In genomic region chr1:200478945-200479558, GRCh38 we compare ENCODE assay signal across 28 cellular contexts.
A peak's percentile ranks its signal among the peaks of the same experiment; 100 is the strongest.
DNase-seq lines count a peak whose midpoint lies in the region; ATAC-seq, FAIRE-seq and TF ChIP-seq lines count a peak whose summit lies in the region.
"Had no signal": no experiment of that assay in that cellular context is flagged by ENCODE, and none has a peak within 500 bp of the region (broad histone marks: within the 10 kb centered on the region; RNA-seq: fewer than 3 reads in every experiment).

No MANE protein-coding gene starts in this region.

- WGBS in IMR-90 (ENCODE audit: extremely low coverage in 2 of 2, insufficient read length in 1 of 2), 2 experiments, result 50% methylated on average over 2 of the region's 6 CpGs; no CpG with 5 or more reads in 1 of the 2 experiments
- 26% methylated on average over 6 of the region's 6 CpGs for WGBS in HepG2 (ENCODE audit: low lambda C conversion rate)
- WGBS in small intestine, 3 donors, result 51 to 79% (median 63%) methylated on average over 6 of the region's 6 CpGs

- no peak overlapping the region for H2AFZ ChIP-seq in IMR-90 (replicated peaks; ENCODE audit: low read length, poor library complexity)
- H2AFZ ChIP-seq in HepG2 (ENCODE audit: low read length), result no peak overlapping the region
- H2AFZ ChIP-seq in MM.1S (ENCODE audit: low read length), result no peak overlapping the region

- H3K4me3 Mint-ChIP-seq in T-helper 17 cell, result peak overlapping the region; percentile 1
- H3K4me3 Mint-ChIP-seq: CD4-positive, alpha-beta memory T cell had no signal

- peaks cover 0 to 6% of the 10 kb centered on the region in 2 experiments; a peak in 3 of 4 replicates for H3K79me1 ChIP-seq in IMR-90 (ENCODE audit: low read depth in 1 of 2, low read length in 2 of 2)

- intact Hi-C loops in IMR-90 (cut with micrococcal nuclease), result no loop called here
- intact Hi-C loops in HepG2 (cut with micrococcal nuclease; ENCODE audit: unreplicated experiment), result no loop called here

- peaks cover 2% of the 10 kb centered on the region for H3K36me3 Mint-ChIP-seq in T-helper 17 cell (ENCODE audit: low read depth)
- H3K36me3 Mint-ChIP-seq: CD4-positive, alpha-beta memory T cell had no signal

- in situ Hi-C loops in IMR-90 (cut with MboI; ENCODE audit: low sequenced_read_pairs) (no loop called here), HepG2 (cut with HindIII; ENCODE audit: extremely low pct_ligation_motif_present, low pct_unique_long_range_greater_than_20kb) (no loop called here)

- peaks cover 37% of the 10 kb centered on the region for H3K27me3 Mint-ChIP-seq in T-helper 17 cell

- no peak overlapping the region for H4K5ac ChIP-seq in IMR-90 (ENCODE audit: low read depth, low read length)

- H3K9ac ChIP-seq in IMR-90 (ENCODE audit: low read depth, low read length), result no peak overlapping the region
- no peak overlapping the region for H3K9ac ChIP-seq in HepG2 (ENCODE audit: insufficient read depth, low read depth, low read length)
- H3K9ac ChIP-seq in MM.1S (ENCODE audit: low read length), result no peak overlapping the region
- H3K9ac ChIP-seq: BLaER1 treated with 17β-estradiol and CSF1 and Interleukin-3, amounts not matched to agents 10 nM and 100 nM; KMS-11; SK-N-SH had no signal

- H2AK5ac ChIP-seq in IMR-90 (ENCODE audit: low read depth, low read length), result no peak overlapping the region

- no peak overlapping the region for H2BK20ac ChIP-seq in IMR-90 (ENCODE audit: low read depth, low read length)

- H3K27me3 ChIP-seq in IMR-90 (ENCODE audit: control insufficient read depth, insufficient read depth, low read length), result no peaks in the 10 kb centered on the region
- peaks cover 2 to 8% of the 10 kb centered on the region in 2 experiments; a peak in 2 of 5 replicates for H3K27me3 ChIP-seq in HepG2 (ENCODE audit: control insufficient read depth in 1 of 2, insufficient read depth in 2 of 2, low read length in 2 of 2)
- H3K27me3 ChIP-seq in small intestine (ENCODE audit: control insufficient read depth in 2 of 2, insufficient read depth in 2 of 2, low read length in 2 of 2), result no peaks in the 10 kb centered on the region
- no peaks in the 10 kb centered on the region for H3K27me3 ChIP-seq in MM.1S (replicated peaks; ENCODE audit: insufficient read depth, low read length)
- H3K27me3 ChIP-seq: BLaER1 treated with 17β-estradiol and CSF1 and Interleukin-3, amounts not matched to agents 10 nM and 100 nM had no signal

- CTCF ChIA-PET in IMR-90 (lab: Yijun Ruan, JAX), result no interaction called here
- CTCF ChIA-PET in HepG2 (lab: Yijun Ruan, JAX; ENCODE audit: low intra/inter-chr PET ratio, low total read pairs), result no interaction called here

- FAIRE-seq in HepG2 (lab: Jason Lieb, UNC) (no peak), small intestine (lab: Jason Lieb, UNC) (no peak)
- FAIRE-seq: A549, GM12878, HTR-8/SVneo had no signal

- TF ChIP-seq POLR2A in IMR-90 (IDR thresholded peaks at IDR 0.05; ENCODE audit: low read depth, low read length) (no peak), HepG2 (IDR thresholded peaks at IDR 0.05; ENCODE audit: insufficient read depth in 1 of 2, low read depth in 2 of 2, low read length in 2 of 2) (no peak)

- ATAC-seq in IMR-90 (ENCODE audit: low read depth) (no peak), T-helper 17 cell (no peak), HepG2 (peak; percentile 54), HG03095 (IDR thresholded peaks at IDR 0.05; ENCODE audit: unreplicated experiment) (no peak)
- ATAC-seq: GM12878, HCT116 had no signal

- no peaks in the 10 kb centered on the region for H3F3A ChIP-seq in MM.1S (ENCODE audit: insufficient read depth, low read length)

- POLR2A ChIA-PET in IMR-90 (lab: Charles Lee; ENCODE audit: unreplicated experiment), result no interaction called here
- POLR2A ChIA-PET in HepG2 (lab: Yijun Ruan, JAX), result no interaction called here

- TF ChIP-seq RAD21 in IMR-90 (IDR thresholded peaks at IDR 0.05; ENCODE audit: low read length) (no peak), HepG2 (CRISPR knock-in tag; IDR thresholded peaks at IDR 0.05) (no peak)

- no peak overlapping the region for H3K4me2 ChIP-seq in IMR-90 (ENCODE audit: low read depth, low read length)
- H3K4me2 ChIP-seq in HepG2 (ENCODE audit: low read depth, low read length), result no peak overlapping the region
- H3K4me2 ChIP-seq in MM.1S (ENCODE audit: low read depth, low read length), result no peak overlapping the region
- H3K4me2 ChIP-seq: BLaER1 treated with 17β-estradiol and CSF1 and Interleukin-3, amounts not matched to agents 10 nM and 100 nM; KMS-11; SK-N-SH had no signal

- no peak overlapping the region for H3K4ac ChIP-seq in IMR-90 (ENCODE audit: low read depth, low read length)

- no peak overlapping the region for H4K8ac ChIP-seq in IMR-90 (ENCODE audit: low read depth in 2 of 2, low read length in 2 of 2)

- H2AK9ac ChIP-seq in IMR-90 (replicated peaks; ENCODE audit: low read depth, low read length, poor library complexity), result no peak overlapping the region

- TF ChIP-seq EP300 in HepG2 (IDR thresholded peaks at IDR 0.05; ENCODE audit: low read depth in 2 of 2, low read length in 2 of 2) (no peak), HepG2 (CRISPR knock-in tag; IDR thresholded peaks at IDR 0.05; ENCODE audit: borderline replicate concordance) (no peak)

- H3K9me3 ChIP-seq in IMR-90 (ENCODE audit: control insufficient read depth, insufficient read depth, low read length), result no peaks in the 10 kb centered on the region
- H3K9me3 ChIP-seq in T-helper 17 cell (ENCODE audit: control insufficient read depth, low read length, poor library complexity, severe bottlenecking), result no peaks in the 10 kb centered on the region
- no peaks in the 10 kb centered on the region for H3K9me3 ChIP-seq in HepG2 (ENCODE audit: low read length)
- no peaks in the 10 kb centered on the region for H3K9me3 ChIP-seq in small intestine (ENCODE audit: control insufficient read depth, low read depth)
- H3K9me3 ChIP-seq in MM.1S (replicated peaks; ENCODE audit: insufficient read depth, low read length), result no peaks in the 10 kb centered on the region
- H3K9me3 ChIP-seq: A549; BLaER1 treated with 17β-estradiol and CSF1 and Interleukin-3, amounts not matched to agents 10 nM and 100 nM; SK-N-SH had no signal

- H4K91ac ChIP-seq in IMR-90 (ENCODE audit: insufficient read depth, low read depth, low read length), result no peak overlapping the region

- H2BK120ac ChIP-seq in IMR-90 (ENCODE audit: low read depth, low read length), result no peak overlapping the region

- H2BK15ac ChIP-seq in IMR-90 (ENCODE audit: low read depth, low read length), result peak overlapping the region; percentile 33; the same call in 1 of the 3 replicates

- H3K14ac ChIP-seq in IMR-90 (replicated peaks; ENCODE audit: low read depth, low read length), result no peak overlapping the region

- BruUV-seq in IMR-90 (replicated peaks; lab: Mats Ljungman, UMichigan) (no TSS peak), HepG2 (replicated peaks; lab: Mats Ljungman, UMichigan) (no TSS peak)

- no peak for TF ChIP-seq CTCF in IMR-90 (conservative IDR thresholded peaks at IDR 0.05; ENCODE audit: low read depth, low read length)
- no peak for TF ChIP-seq CTCF in HepG2 (CRISPR knock-in tag; IDR thresholded peaks at IDR 0.05)
- TF ChIP-seq CTCF in MM.1S (IDR thresholded peaks at IDR 0.05; ENCODE audit: low read length), result no peak

- H3K27ac ChIP-seq in IMR-90 (ENCODE audit: insufficient read depth, low read length), result no peak overlapping the region
- no peak overlapping the region for H3K27ac ChIP-seq in HepG2 (ENCODE audit: extremely low read length, insufficient read depth, low read length)
- H3K27ac ChIP-seq in small intestine (ENCODE audit: low read depth in 1 of 2, low read length in 1 of 2), result no peak overlapping the region
- H3K27ac ChIP-seq in MM.1S (ENCODE audit: low read length), result no peak overlapping the region
- H3K27ac ChIP-seq: BLaER1 treated with 17β-estradiol and CSF1 and Interleukin-3, amounts not matched to agents 10 nM and 100 nM; KMS-11 had no signal

- no peaks in the 10 kb centered on the region for H3K9me2 ChIP-seq in MM.1S (replicated peaks; ENCODE audit: insufficient read depth, low read length)
- H3K9me2 ChIP-seq: SK-N-SH had no signal

- H3K9me1 ChIP-seq in IMR-90 (ENCODE audit: insufficient read depth, low read length), result peaks cover 4% of the 10 kb centered on the region; the same call in 1 of the 2 replicates

- H3K4me3 ChIP-seq in IMR-90 (ENCODE audit: insufficient read depth, low read depth, low read length) (no peak overlapping the region), HepG2 (replicated peaks in 1 of 3; ENCODE audit: insufficient read depth in 1 of 3, low read depth in 2 of 3, low read length in 3 of 3) (no peak overlapping the region), small intestine (ENCODE audit: low read depth in 1 of 2, low read length in 2 of 2) (no peak overlapping the region), MM.1S (ENCODE audit: low read length) (no peak overlapping the region)
- H3K4me3 ChIP-seq: A549; BLaER1 treated with 17β-estradiol and CSF1 and Interleukin-3, amounts not matched to agents 10 nM and 100 nM; GM12878 had no signal

- H3K36me3 ChIP-seq in IMR-90 (ENCODE audit: control insufficient read depth, insufficient read depth, low read length), result no peaks in the 10 kb centered on the region
- no peaks in the 10 kb centered on the region for H3K36me3 ChIP-seq in HepG2 (replicated peaks in 1 of 2; ENCODE audit: control insufficient read depth in 1 of 2, insufficient read depth in 2 of 2, low read length in 2 of 2)
- no peaks in the 10 kb centered on the region for H3K36me3 ChIP-seq in small intestine (ENCODE audit: control insufficient read depth in 2 of 2, insufficient read depth in 2 of 2, low read length in 2 of 2)
- H3K36me3 ChIP-seq in MM.1S (replicated peaks; ENCODE audit: insufficient read depth, low read length), result no peaks in the 10 kb centered on the region
- H3K36me3 ChIP-seq: BLaER1 treated with 17β-estradiol and CSF1 and Interleukin-3, amounts not matched to agents 10 nM and 100 nM had no signal

- DNase-seq in IMR-90, result no peak
- no peak for DNase-seq in T-helper 17 cell
- DNase-seq in HepG2 (ENCODE audit: low spot score), result no peak
- peak; percentile 66 for DNase-seq in small intestine
- no peak for DNase-seq in MM.1S
- no peak for DNase-seq in cerebellar nuclear complex (lab: John Stamatoyannopoulos, UW)
- DNase-seq: AML-193; CD4-positive, alpha-beta memory T cell; COR-L47; DMS79; EL; GDM1; GOT3; NCI-H1048; NCI-H1417; NCI-H1694; NCI-H2029 treated with DMSO at 0.1 percent for 48 hours; NCI-H2227 treated with DMSO at 0.1 percent for 48 hours; NCI-H510A; NCI-H69; SK-N-SH had no signal

- dilution Hi-C loops in IMR-90 (cut with HindIII; ENCODE audit: low sequenced_read_pairs, unreplicated experiment), result no loop called here

- peaks cover 15% of the 10 kb centered on the region for H3K4me1 Mint-ChIP-seq in T-helper 17 cell

- H3K56ac ChIP-seq in IMR-90 (ENCODE audit: extremely low read depth, insufficient read depth, low read length), result no peak overlapping the region

- no peak overlapping the region for H2BK5ac ChIP-seq in IMR-90 (ENCODE audit: low read depth, low read length, poor library complexity, severe bottlenecking)

- peaks cover 10% of the 10 kb centered on the region for H3K4me1 ChIP-seq in IMR-90 (ENCODE audit: control insufficient read depth, insufficient read depth, low read length)
- H3K4me1 ChIP-seq in HepG2 (ENCODE audit: insufficient read depth, low read length), result peaks cover 38% of the 10 kb centered on the region
- H3K4me1 ChIP-seq in small intestine (ENCODE audit: control insufficient read depth in 2 of 2, insufficient read depth in 1 of 2, low read depth in 1 of 2, low read length in 1 of 2), result peaks cover 0 to 10% of the 10 kb centered on the region in 2 donors
- H3K4me1 ChIP-seq in MM.1S (ENCODE audit: low read length), result no peaks in the 10 kb centered on the region

- no peak overlapping the region for H3K23ac ChIP-seq in IMR-90 (ENCODE audit: low read depth, low read length)

- H4K20me1 ChIP-seq in IMR-90 (ENCODE audit: insufficient read depth, low read length) (no peaks in the 10 kb centered on the region), HepG2 (ENCODE audit: insufficient read depth, low read length) (no peaks in the 10 kb centered on the region), MM.1S (ENCODE audit: insufficient read depth, low read length) (no peaks in the 10 kb centered on the region)
- H4K20me1 ChIP-seq: BLaER1 treated with 17β-estradiol and CSF1 and Interleukin-3, amounts not matched to agents 10 nM and 100 nM had no signal

- peak overlapping the region; percentile 5 for H3K27ac Mint-ChIP-seq in T-helper 17 cell

- H3K18ac ChIP-seq in IMR-90 (ENCODE audit: low read depth, low read length), result no peak overlapping the region

- no peaks in the 10 kb centered on the region for H3K79me2 ChIP-seq in HepG2 (ENCODE audit: insufficient read depth, low read length)
- no peaks in the 10 kb centered on the region for H3K79me2 ChIP-seq in MM.1S (ENCODE audit: low read length)
